ENCODE assay signal across 8 cellular contexts in the genomic region with DNA sequence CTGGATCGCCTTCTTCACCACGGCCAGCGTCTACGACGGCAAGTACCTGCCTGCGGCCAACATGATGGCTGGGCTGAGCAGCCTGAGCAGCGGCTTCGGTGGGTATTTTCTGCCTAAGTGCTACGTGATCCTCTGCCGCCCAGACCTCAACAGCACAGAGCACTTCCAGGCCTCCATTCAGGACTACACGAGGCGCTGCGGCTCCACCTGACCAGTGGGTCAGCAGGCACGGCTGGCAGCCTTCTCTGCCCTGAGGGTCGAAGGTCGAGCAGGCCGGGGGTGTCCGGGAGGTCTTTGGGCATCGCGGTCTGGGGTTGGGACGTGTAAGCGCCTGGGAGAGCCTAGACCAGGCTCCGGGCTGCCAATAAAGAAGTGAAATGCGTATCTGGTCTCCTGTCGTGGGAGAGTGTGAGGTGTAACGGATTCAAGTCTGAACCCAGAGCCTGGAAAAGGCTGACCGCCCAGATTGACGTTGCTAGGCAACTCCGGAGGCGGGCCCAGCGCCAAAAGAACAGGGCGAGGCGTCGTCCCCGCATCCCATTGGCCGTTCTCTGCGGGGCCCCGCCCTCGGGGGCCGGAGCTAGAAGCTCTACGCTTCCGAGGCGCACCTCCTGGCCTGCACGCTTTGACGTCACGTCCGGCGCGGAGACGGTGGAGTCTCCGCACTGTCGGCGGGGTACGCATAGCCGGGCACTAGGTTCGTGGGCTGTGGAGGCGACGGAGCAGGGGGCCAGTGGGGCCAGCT. TPM values are rescaled to one million over a fixed set of nuclear protein-coding genes. Genes with fewer than 3 reads are reported as not detected.
DNase-seq lines count a peak whose midpoint lies in the region; ATAC-seq and TF ChIP-seq lines count a peak whose summit lies in the region.

A gene (plus strand): TSS at position 621 of the 745 bp plus-strand sequence. CDS start 616 bp downstream, outside the sequence.

- no peaks in the 10 kb centered on the region for H3K9me2 ChIP-seq in PC-9 (ENCODE audit: insufficient read depth)

- intact Hi-C loops in PC-9 (cut with micrococcal nuclease; ENCODE audit: unreplicated experiment): loop anchor here (1.0 kb wide), 1 partner anchor 46 kb away; no protein-coding TSS in a partner anchor

- no peaks in the 10 kb centered on the region for H3K27me3 ChIP-seq in PC-9 (ENCODE audit: insufficient read depth, low read depth)

- H2AFZ ChIP-seq in PC-9: peak within 1 kb of the TSS; percentile 86

- no peaks in the 10 kb centered on the region for H3K36me3 ChIP-seq in PC-9 (ENCODE audit: low read depth)

- H3K4me1 ChIP-seq in PC-9 (replicated peaks; ENCODE audit: insufficient read depth): peaks cover 8% of the 10 kb centered on the region

- H3K9me3 ChIP-seq in PC-9 (ENCODE audit: insufficient read depth, low read depth): no peaks in the 10 kb centered on the region

- H3K27ac ChIP-seq in PC-9: no peak within 1 kb of the TSS

- TF ChIP-seq CTCF in PC-9 (conservative IDR thresholded peaks at IDR 0.05): no peak
- TF ChIP-seq CTCF in epithelial cell of proximal tubule (conservative IDR thresholded peaks at IDR 0.05; ENCODE audit: low read depth, low read length): no peak

- peak within 1 kb of the TSS; percentile 90 for H3K4me2 ChIP-seq in PC-9

- BruUV-seq in PC-9 (replicated peaks; lab: Mats Ljungman, UMichigan): no TSS peak

- DNase-seq in DMS153 (lab: John Stamatoyannopoulos, UW) (peak; percentile 96), PC-9 (peak; percentile 86 to 98), epithelial cell of proximal tubule (ENCODE audit: low read depth) (peak; percentile 63), mucosa of gallbladder (ENCODE audit: low spot score) (peak; percentile 99)
- peak; percentile 91 for DNase-seq in Jurkat, Clone E6-1 (ENCODE audit: low read depth, low spot score)
- DNase-seq in activated T-cell treated with anti-CD3 and anti-CD28 coated beads, Interleukin-2, amount 50 U/mL, for 1 hour: peak; percentile 97
- peak; percentile 91 to 96 for DNase-seq in stimulated activated CD8-positive, alpha-beta memory T cell treated with anti-CD3 and anti-CD28 coated beads, Interleukin-4, amount 100 ng/mL, for 4 hours (ENCODE audit: low read depth in 2 of 2, low spot score in 1 of 2)

- peak within 1 kb of the TSS; percentile 81 for H3K4me3 ChIP-seq in Jurkat, Clone E6-1 (ENCODE audit: low read length)
- H3K4me3 ChIP-seq in PC-9 (peak within 1 kb of the TSS; percentile 78), epithelial cell of proximal tubule (ENCODE audit: low read depth, low read length) (peak within 1 kb of the TSS; percentile 91)

- H3K79me2 ChIP-seq in PC-9 (ENCODE audit: low read depth): peaks cover 11% of the 10 kb centered on the region

- no peaks in the 10 kb centered on the region for H4K20me1 ChIP-seq in PC-9 (ENCODE audit: insufficient read depth)

- POLR2A ChIA-PET in PC-9 (lab: Charles Lee; ENCODE audit: unreplicated experiment): interaction anchor here (0.6 to 0.7 kb wide), 3 partner anchors 13 to 1175 kb away, joined by 3 to 18 read pairs (median 8); a partner anchor contains a TSS

- CTCF ChIA-PET in PC-9 (lab: Charles Lee): interaction anchor here (0.5 to 0.7 kb wide), 4 partner anchors 10 to 116 kb away, joined by 3 to 10 read pairs (median 6); no protein-coding TSS in a partner anchor

- peak; percentile 92 for ATAC-seq in GM21619 (IDR thresholded peaks at IDR 0.05; ENCODE audit: unreplicated experiment)

- no peaks in the 10 kb centered on the region for H3F3A ChIP-seq in PC-9 (ENCODE audit: insufficient read depth, low read depth)

RNA-seq across cellular contexts. Expression of the gene that starts here (rescaled TPM):
- polyA plus RNA-seq in Jurkat, Clone E6-1 (2012; ENCODE audit: insufficient read depth, insufficient read length): 28.3 TPM
- 17.2 and 25.5 TPM in 2 replicates for total RNA-seq in PC-9 (2021)
- 5.7 and 14.2 TPM in 2 replicates for total RNA-seq in epithelial cell of proximal tubule
- 55.1 TPM for total RNA-seq in mucosa of gallbladder
